Comparison of ENCODE assay signal across 19 cellular contexts in genomic region chr15:27970661-27971392, GRCh38.
DNase-seq lines count a peak whose midpoint lies in the region; ATAC-seq, FAIRE-seq and TF ChIP-seq lines count a peak whose summit lies in the region.
"Had no signal": no experiment of that assay in that cellular context is flagged by ENCODE, and none has a peak within 500 bp of the region (broad histone marks: within the 10 kb centered on the region; RNA-seq: fewer than 3 reads in every experiment).

No MANE protein-coding gene starts in this region.

- no peak overlapping the region for H4K8ac ChIP-seq in neuronal stem cell (ENCODE audit: low read depth, low read length)

- H3K27me3 ChIP-seq in BLaER1 treated with 17β-estradiol and CSF1 and Interleukin-3, amounts not matched to agents 10 nM and 100 nM = no peaks in the 10 kb centered on the region
- H3K27me3 ChIP-seq in K562 (ENCODE audit: control insufficient read depth in 2 of 2, insufficient read depth in 2 of 2, low read length in 2 of 2) (peaks cover 2 to 18% of the 10 kb centered on the region in 2 experiments; a peak in 3 of 5 replicates), neuronal stem cell (ENCODE audit: control insufficient read depth in 3 of 3, insufficient read depth in 3 of 3, low read depth in 1 of 3, low read length in 3 of 3) (no peaks in the 10 kb centered on the region)

- TF ChIP-seq RAD21 in K562 (CRISPR knock-in tag; conservative IDR thresholded peaks at IDR 0.05 in 1 of 2, IDR thresholded peaks at IDR 0.05 in 1 of 2) = no peak

- no peak overlapping the region for H2BK12ac ChIP-seq in neuronal stem cell (ENCODE audit: low read length)

- no peak for TF ChIP-seq EP300 in K562 (IDR thresholded peaks at IDR 0.05; ENCODE audit: low read length)

- in situ Hi-C loops in K562 (cut with MboI) = no loop called here

- H3K23ac ChIP-seq in neuronal stem cell (ENCODE audit: low read depth, low read length, poor library complexity) = no peak overlapping the region

- DNase-seq in K562 (ENCODE audit: extremely low read depth in 1 of 4, low spot score in 3 of 4) (no peak), neuronal stem cell (ENCODE audit: low spot score) (no peak), cerebellum (ENCODE audit: low spot score) (no peak), Kasumi-1 (lab: John Stamatoyannopoulos, UW) (no peak), inferior parietal cortex (ENCODE audit: extremely low spot score) (no peak)
- DNase-seq: ACHN; CD8-positive, alpha-beta T cell; DMS 273 treated with DMSO at 0.1 percent for 48 hours; DMS53; DND-41; EL; HCEC 1CT had no signal

- no peak overlapping the region for H2AK5ac ChIP-seq in neuronal stem cell (ENCODE audit: low read depth, low read length)

- no peak overlapping the region for H2BK120ac ChIP-seq in neuronal stem cell (ENCODE audit: low read depth, low read length)

- H3K79me2 ChIP-seq in K562 (ENCODE audit: control insufficient read depth, insufficient read depth, low read length) = no peaks in the 10 kb centered on the region

- no peak overlapping the region for H2BK15ac ChIP-seq in neuronal stem cell (ENCODE audit: low read length)

- H3K4ac ChIP-seq in neuronal stem cell (ENCODE audit: low read length) = no peak overlapping the region

- H3K4me1 ChIP-seq in BLaER1 treated with 17β-estradiol and CSF1 and Interleukin-3, amounts not matched to agents 10 nM and 100 nM = peaks cover 4 to 18% (median 11%) of the 10 kb centered on the region in 10 experiments; a peak in 15 of 20 replicates
- H3K4me1 ChIP-seq in K562 (replicated peaks in 1 of 2; ENCODE audit: control insufficient read depth in 2 of 2, insufficient read depth in 2 of 2, low read length in 2 of 2) (peaks cover 0 to 2% of the 10 kb centered on the region in 2 experiments; a peak in 2 of 5 replicates), neuronal stem cell (ENCODE audit: control insufficient read depth in 2 of 2, insufficient read depth in 1 of 2, low read depth in 1 of 2, low read length in 2 of 2) (no peaks in the 10 kb centered on the region)

- no peak overlapping the region for H3K9ac ChIP-seq in BLaER1 treated with 17β-estradiol and CSF1 and Interleukin-3, amounts not matched to agents 10 nM and 100 nM
- no peak overlapping the region for H3K9ac ChIP-seq in K562 (ENCODE audit: insufficient read depth in 1 of 2, low read depth in 2 of 2, low read length in 2 of 2)
- no peak overlapping the region for H3K9ac ChIP-seq in neuronal stem cell (ENCODE audit: low read depth, low read length, poor library complexity)
- H3K9ac ChIP-seq: KMS-11 had no signal

- intact Hi-C loops in K562 (cut with micrococcal nuclease) = no loop called here

- no peaks in the 10 kb centered on the region for H3K9me1 ChIP-seq in K562 (ENCODE audit: control insufficient read depth, insufficient read depth, low read length)

- no peak for FAIRE-seq in K562 (lab: Jason Lieb, UNC)
- FAIRE-seq: GM12878, H54 had no signal

- H3K27ac ChIP-seq in 22Rv1 (peak overlapping the region; percentile 26), K562 (ENCODE audit: extremely low read depth, low read depth, low read length) (no peak overlapping the region; the same call in 2 of the 3 replicates), neuronal stem cell (replicated peaks; ENCODE audit: low read length) (no peak overlapping the region)
- H3K27ac ChIP-seq in BLaER1 treated with 17β-estradiol and CSF1 and Interleukin-3, amounts not matched to agents 10 nM and 100 nM = no peak overlapping the region
- H3K27ac ChIP-seq: KMS-11 had no signal

- no peak overlapping the region for H3K14ac ChIP-seq in neuronal stem cell (ENCODE audit: low read length)

- H2AFZ ChIP-seq in K562 (ENCODE audit: low read depth, low read length) (peak overlapping the region; percentile 90), neuronal stem cell (ENCODE audit: low read length) (peak overlapping the region; percentile 8)
- H2AFZ ChIP-seq: GM23338 had no signal

- peak overlapping the region; percentile 32 for H3K18ac ChIP-seq in neuronal stem cell (ENCODE audit: low read length)

- H3K9me3 ChIP-seq in BLaER1 treated with 17β-estradiol and CSF1 and Interleukin-3, amounts not matched to agents 10 nM and 100 nM (replicated peaks in 1 of 11) = peaks cover 0 to 9% (median 5%) of the 10 kb centered on the region in 11 experiments; a peak in 7 of 22 replicates
- H3K9me3 ChIP-seq in K562 (replicated peaks; ENCODE audit: control insufficient read depth, insufficient read depth, low read depth, low read length) (no peaks in the 10 kb centered on the region), neuronal stem cell (replicated peaks in 1 of 2; ENCODE audit: control insufficient read depth in 2 of 2, insufficient read depth in 1 of 2, low read depth in 1 of 2, low read length in 2 of 2) (no peaks in the 10 kb centered on the region)

- H2BK5ac ChIP-seq in neuronal stem cell (ENCODE audit: low read length) = no peak overlapping the region

- H3K79me1 ChIP-seq in neuronal stem cell (ENCODE audit: low read depth, low read length) = no peaks in the 10 kb centered on the region

- no peaks in the 10 kb centered on the region for H4K20me1 ChIP-seq in BLaER1 treated with 17β-estradiol and CSF1 and Interleukin-3, amounts not matched to agents 10 nM and 100 nM
- no peaks in the 10 kb centered on the region for H4K20me1 ChIP-seq in K562 (replicated peaks; ENCODE audit: control insufficient read depth, insufficient read depth, low read length)

- no peak for TF ChIP-seq POLR2A in K562 (conservative IDR thresholded peaks at IDR 0.05)

- no peak overlapping the region for H4K91ac ChIP-seq in neuronal stem cell (ENCODE audit: low read depth, low read length, poor library complexity)

- POLR2A ChIA-PET in K562 (lab: Yijun Ruan, JAX) = no interaction called here

- no peak overlapping the region for H3K4me3 ChIP-seq in BLaER1 treated with 17β-estradiol and CSF1 and Interleukin-3, amounts not matched to agents 10 nM and 100 nM
- H3K4me3 ChIP-seq in K562 (peak overlapping the region; percentile 8; the same call in 1 of the 2 replicates), neuronal stem cell (ENCODE audit: low read length in 2 of 2) (no peak overlapping the region)
- H3K4me3 ChIP-seq: GM12878, GM23338 had no signal

- CTCF ChIA-PET in K562 (lab: Yijun Ruan, JAX; ENCODE audit: low intra/inter-chr PET ratio) = no interaction called here

- TF ChIP-seq CTCF in 22Rv1 (IDR thresholded peaks at IDR 0.05) (no peak), K562 (IDR thresholded peaks at IDR 0.05 in 2 of 3, conservative IDR thresholded peaks at IDR 0.05 in 1 of 3; ENCODE audit: insufficient read depth in 2 of 3, low read depth in 1 of 3, low read length in 3 of 3) (no peak)

- H3K36me3 ChIP-seq in BLaER1 treated with 17β-estradiol and CSF1 and Interleukin-3, amounts not matched to agents 10 nM and 100 nM = no peaks in the 10 kb centered on the region
- H3K36me3 ChIP-seq in K562 (ENCODE audit: control insufficient read depth, insufficient read depth, low read length) (no peaks in the 10 kb centered on the region), neuronal stem cell (replicated peaks in 1 of 2; ENCODE audit: control insufficient read depth in 2 of 2, insufficient read depth in 2 of 2, low read length in 2 of 2) (no peaks in the 10 kb centered on the region)

- peak overlapping the region in 8 of 11 experiments; percentile 3 to 69 (median 40); a peak in 14 of 22 replicates for H3K4me2 ChIP-seq in BLaER1 treated with 17β-estradiol and CSF1 and Interleukin-3, amounts not matched to agents 10 nM and 100 nM
- peak overlapping the region; percentile 68 for H3K4me2 ChIP-seq in K562 (ENCODE audit: insufficient read depth, low read length)
- no peak overlapping the region for H3K4me2 ChIP-seq in neuronal stem cell (ENCODE audit: insufficient read depth, low read length, poor library complexity, severe bottlenecking)
- H3K4me2 ChIP-seq: GM23338, KMS-11 had no signal

- 1% methylated on average over 24 of the region's 24 CpGs for WGBS in K562 (ENCODE audit: insufficient coverage, low coverage, missing lambda C conversion rate)
- WGBS in neuronal stem cell (ENCODE audit: extremely low coverage in 2 of 2, insufficient read length in 2 of 2, insufficient replicate concordance in 1 of 2), 2 donors = no CpG with 5 or more reads among the region's 24 CpGs

- ATAC-seq in K562 = no peak
- no peak for ATAC-seq in HG03521 (IDR thresholded peaks at IDR 0.05; ENCODE audit: unreplicated experiment)
- ATAC-seq: CD8-positive, alpha-beta T cell; GM12878; GM23338 had no signal

- no TSS peak for BruUV-seq in K562 (replicated peaks; lab: Mats Ljungman, UMichigan)
